Comparison of ENCODE assay signal across 1 cellular context in the genomic region with DNA sequence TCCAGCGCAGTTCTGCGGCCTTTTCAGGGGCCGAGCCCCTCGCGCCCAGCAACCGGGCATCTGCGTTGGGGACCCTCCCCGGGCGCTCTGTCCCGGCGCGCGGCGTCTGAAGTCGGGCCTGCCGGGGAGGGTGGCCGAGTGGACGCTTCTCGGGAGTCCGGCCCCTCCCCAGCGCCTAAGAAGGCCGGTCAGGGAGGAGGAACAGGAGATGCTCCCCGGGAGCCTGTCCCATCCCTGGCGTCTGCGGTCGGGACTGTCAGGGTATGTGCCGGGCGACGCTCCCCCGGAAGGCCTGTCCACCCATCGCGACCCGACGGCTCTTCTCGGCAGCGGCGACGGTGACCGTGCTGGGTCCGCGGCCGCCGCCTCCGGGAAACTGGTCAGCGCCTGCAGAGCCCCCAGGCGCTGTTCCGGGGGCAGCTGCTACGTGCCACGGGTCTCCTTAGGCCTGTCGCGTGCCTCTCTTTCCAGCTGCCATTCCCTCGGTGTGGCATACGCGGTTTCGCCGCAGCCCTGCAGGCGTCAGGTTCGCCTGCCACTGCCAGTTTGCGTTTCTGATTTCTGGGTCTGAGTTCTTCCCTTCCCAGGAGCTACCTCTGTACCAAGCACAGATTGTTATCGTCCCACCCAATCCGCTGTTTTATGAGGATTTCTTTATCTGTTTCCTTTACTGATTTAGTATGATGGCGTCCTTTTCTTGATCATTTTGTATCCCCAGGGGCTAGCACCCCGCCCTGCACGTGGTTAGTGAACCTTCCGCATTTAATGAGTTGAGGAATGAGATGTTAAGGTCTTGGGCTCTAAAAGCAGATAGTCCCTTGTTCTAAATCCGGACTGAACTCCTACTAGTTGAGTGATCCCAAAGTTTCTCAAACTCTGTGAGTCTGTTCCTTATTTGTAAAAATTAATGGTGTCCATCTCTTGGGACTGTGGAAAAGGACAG.
A peak's percentile ranks its signal among the peaks of the same experiment; 100 is the strongest.
TF ChIP-seq lines count a peak whose summit lies in the region.

No MANE protein-coding gene starts in this region.

TF ChIP-seq in HepG2, 621 proteins besides CTCF, POLR2A, EP300 and RAD21 (continues in another document):
- TF ChIP-seq, protein P1, sequence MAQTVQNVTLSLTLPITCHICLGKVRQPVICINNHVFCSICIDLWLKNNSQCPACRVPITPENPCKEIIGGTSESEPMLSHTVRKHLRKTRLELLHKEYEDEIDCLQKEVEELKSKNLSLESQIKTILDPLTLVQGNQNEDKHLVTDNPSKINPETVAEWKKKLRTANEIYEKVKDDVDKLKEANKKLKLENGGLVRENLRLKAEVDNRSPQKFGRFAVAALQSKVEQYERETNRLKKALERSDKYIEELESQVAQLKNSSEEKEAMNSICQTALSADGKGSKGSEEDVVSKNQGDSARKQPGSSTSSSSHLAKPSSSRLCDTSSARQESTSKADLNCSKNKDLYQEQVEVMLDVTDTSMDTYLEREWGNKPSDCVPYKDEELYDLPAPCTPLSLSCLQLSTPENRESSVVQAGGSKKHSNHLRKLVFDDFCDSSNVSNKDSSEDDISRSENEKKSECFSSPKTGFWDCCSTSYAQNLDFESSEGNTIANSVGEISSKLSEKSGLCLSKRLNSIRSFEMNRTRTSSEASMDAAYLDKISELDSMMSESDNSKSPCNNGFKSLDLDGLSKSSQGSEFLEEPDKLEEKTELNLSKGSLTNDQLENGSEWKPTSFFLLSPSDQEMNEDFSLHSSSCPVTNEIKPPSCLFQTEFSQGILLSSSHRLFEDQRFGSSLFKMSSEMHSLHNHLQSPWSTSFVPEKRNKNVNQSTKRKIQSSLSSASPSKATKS (CRISPR knock-in tag; IDR thresholded peaks at IDR 0.05): no peak
- TF ChIP-seq, protein P2, sequence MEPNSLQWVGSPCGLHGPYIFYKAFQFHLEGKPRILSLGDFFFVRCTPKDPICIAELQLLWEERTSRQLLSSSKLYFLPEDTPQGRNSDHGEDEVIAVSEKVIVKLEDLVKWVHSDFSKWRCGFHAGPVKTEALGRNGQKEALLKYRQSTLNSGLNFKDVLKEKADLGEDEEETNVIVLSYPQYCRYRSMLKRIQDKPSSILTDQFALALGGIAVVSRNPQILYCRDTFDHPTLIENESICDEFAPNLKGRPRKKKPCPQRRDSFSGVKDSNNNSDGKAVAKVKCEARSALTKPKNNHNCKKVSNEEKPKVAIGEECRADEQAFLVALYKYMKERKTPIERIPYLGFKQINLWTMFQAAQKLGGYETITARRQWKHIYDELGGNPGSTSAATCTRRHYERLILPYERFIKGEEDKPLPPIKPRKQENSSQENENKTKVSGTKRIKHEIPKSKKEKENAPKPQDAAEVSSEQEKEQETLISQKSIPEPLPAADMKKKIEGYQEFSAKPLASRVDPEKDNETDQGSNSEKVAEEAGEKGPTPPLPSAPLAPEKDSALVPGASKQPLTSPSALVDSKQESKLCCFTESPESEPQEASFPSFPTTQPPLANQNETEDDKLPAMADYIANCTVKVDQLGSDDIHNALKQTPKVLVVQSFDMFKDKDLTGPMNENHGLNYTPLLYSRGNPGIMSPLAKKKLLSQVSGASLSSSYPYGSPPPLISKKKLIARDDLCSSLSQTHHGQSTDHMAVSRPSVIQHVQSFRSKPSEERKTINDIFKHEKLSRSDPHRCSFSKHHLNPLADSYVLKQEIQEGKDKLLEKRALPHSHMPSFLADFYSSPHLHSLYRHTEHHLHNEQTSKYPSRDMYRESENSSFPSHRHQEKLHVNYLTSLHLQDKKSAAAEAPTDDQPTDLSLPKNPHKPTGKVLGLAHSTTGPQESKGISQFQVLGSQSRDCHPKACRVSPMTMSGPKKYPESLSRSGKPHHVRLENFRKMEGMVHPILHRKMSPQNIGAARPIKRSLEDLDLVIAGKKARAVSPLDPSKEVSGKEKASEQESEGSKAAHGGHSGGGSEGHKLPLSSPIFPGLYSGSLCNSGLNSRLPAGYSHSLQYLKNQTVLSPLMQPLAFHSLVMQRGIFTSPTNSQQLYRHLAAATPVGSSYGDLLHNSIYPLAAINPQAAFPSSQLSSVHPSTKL (CRISPR knock-in tag; IDR thresholded peaks at IDR 0.05): peak; percentile 16; the same call in 1 of the 2 replicates
- TF ChIP-seq, protein P3, sequence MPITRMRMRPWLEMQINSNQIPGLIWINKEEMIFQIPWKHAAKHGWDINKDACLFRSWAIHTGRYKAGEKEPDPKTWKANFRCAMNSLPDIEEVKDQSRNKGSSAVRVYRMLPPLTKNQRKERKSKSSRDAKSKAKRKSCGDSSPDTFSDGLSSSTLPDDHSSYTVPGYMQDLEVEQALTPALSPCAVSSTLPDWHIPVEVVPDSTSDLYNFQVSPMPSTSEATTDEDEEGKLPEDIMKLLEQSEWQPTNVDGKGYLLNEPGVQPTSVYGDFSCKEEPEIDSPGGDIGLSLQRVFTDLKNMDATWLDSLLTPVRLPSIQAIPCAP (CRISPR knock-in tag; IDR thresholded peaks at IDR 0.05; ENCODE audit: low read depth): no peak
- TF ChIP-seq ZNF589 (CRISPR knock-in tag; conservative IDR thresholded peaks at IDR 0.05) (no peak), TBP (CRISPR knock-in tag; IDR thresholded peaks at IDR 0.05) (no peak), HNRNPUL1 (IDR thresholded peaks at IDR 0.05; ENCODE audit: low read depth, low read length) (no peak), REXO4 (CRISPR knock-in tag; IDR thresholded peaks at IDR 0.05; ENCODE audit: borderline replicate concordance) (no peak), ZNF451 (CRISPR knock-in tag; IDR thresholded peaks at IDR 0.05) (no peak), RELA (CRISPR knock-in tag; IDR thresholded peaks at IDR 0.05) (no peak), KAT8 (CRISPR knock-in tag; IDR thresholded peaks at IDR 0.05) (no peak; the same call in 1 of the 2 replicates), DMAP1 (CRISPR knock-in tag; IDR thresholded peaks at IDR 0.05) (peak; percentile 55; the same call in 1 of the 2 replicates), THAP11 (CRISPR knock-in tag; IDR thresholded peaks at IDR 0.05) (no peak), SMYD3 (CRISPR knock-in tag; IDR thresholded peaks at IDR 0.05) (0 out of 2 replicates have a peak, but pooled peaks have one; percentile 26), KDM6A (CRISPR knock-in tag; IDR thresholded peaks at IDR 0.05; ENCODE audit: low read depth) (no peak), ZBTB7B (CRISPR knock-in tag; IDR thresholded peaks at IDR 0.05) (peak; percentile 37; the same call in 1 of the 2 replicates), KLF6 (CRISPR knock-in tag; IDR thresholded peaks at IDR 0.05) (no peak), ZNF101 (CRISPR knock-in tag; IDR thresholded peaks at IDR 0.05; ENCODE audit: borderline replicate concordance, low read depth) (no peak), ZNF883 (CRISPR knock-in tag; IDR thresholded peaks at IDR 0.05; ENCODE audit: not compliant biosample characterization) (peak; percentile 51), FOXJ3 (CRISPR knock-in tag; IDR thresholded peaks at IDR 0.05; ENCODE audit: borderline replicate concordance) (peak; percentile 31; the same call in 1 of the 2 replicates), ZFP90 (CRISPR knock-in tag; IDR thresholded peaks at IDR 0.05; ENCODE audit: borderline replicate concordance) (no peak; the same call in 1 of the 2 replicates), ZNF225 (CRISPR knock-in tag; IDR thresholded peaks at IDR 0.05) (no peak)
- TF ChIP-seq, protein P4, sequence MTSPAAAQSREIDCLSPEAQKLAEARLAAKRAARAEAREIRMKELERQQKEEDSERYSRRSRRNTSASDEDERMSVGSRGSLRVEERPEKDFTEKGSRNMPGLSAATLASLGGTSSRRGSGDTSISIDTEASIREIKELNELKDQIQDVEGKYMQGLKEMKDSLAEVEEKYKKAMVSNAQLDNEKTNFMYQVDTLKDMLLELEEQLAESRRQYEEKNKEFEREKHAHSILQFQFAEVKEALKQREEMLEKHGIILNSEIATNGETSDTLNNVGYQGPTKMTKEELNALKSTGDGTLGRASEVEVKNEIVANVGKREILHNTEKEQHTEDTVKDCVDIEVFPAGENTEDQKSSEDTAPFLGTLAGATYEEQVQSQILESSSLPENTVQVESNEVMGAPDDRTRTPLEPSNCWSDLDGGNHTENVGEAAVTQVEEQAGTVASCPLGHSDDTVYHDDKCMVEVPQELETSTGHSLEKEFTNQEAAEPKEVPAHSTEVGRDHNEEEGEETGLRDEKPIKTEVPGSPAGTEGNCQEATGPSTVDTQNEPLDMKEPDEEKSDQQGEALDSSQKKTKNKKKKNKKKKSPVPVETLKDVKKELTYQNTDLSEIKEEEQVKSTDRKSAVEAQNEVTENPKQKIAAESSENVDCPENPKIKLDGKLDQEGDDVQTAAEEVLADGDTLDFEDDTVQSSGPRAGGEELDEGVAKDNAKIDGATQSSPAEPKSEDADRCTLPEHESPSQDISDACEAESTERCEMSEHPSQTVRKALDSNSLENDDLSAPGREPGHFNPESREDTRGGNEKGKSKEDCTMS (CRISPR knock-in tag; conservative IDR thresholded peaks at IDR 0.05): no peak
- TF ChIP-seq, protein P5, sequence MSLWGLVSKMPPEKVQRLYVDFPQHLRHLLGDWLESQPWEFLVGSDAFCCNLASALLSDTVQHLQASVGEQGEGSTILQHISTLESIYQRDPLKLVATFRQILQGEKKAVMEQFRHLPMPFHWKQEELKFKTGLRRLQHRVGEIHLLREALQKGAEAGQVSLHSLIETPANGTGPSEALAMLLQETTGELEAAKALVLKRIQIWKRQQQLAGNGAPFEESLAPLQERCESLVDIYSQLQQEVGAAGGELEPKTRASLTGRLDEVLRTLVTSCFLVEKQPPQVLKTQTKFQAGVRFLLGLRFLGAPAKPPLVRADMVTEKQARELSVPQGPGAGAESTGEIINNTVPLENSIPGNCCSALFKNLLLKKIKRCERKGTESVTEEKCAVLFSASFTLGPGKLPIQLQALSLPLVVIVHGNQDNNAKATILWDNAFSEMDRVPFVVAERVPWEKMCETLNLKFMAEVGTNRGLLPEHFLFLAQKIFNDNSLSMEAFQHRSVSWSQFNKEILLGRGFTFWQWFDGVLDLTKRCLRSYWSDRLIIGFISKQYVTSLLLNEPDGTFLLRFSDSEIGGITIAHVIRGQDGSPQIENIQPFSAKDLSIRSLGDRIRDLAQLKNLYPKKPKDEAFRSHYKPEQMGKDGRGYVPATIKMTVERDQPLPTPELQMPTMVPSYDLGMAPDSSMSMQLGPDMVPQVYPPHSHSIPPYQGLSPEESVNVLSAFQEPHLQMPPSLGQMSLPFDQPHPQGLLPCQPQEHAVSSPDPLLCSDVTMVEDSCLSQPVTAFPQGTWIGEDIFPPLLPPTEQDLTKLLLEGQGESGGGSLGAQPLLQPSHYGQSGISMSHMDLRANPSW (CRISPR knock-in tag; IDR thresholded peaks at IDR 0.05; ENCODE audit: borderline replicate concordance): no peak
- TF ChIP-seq, protein P6, sequence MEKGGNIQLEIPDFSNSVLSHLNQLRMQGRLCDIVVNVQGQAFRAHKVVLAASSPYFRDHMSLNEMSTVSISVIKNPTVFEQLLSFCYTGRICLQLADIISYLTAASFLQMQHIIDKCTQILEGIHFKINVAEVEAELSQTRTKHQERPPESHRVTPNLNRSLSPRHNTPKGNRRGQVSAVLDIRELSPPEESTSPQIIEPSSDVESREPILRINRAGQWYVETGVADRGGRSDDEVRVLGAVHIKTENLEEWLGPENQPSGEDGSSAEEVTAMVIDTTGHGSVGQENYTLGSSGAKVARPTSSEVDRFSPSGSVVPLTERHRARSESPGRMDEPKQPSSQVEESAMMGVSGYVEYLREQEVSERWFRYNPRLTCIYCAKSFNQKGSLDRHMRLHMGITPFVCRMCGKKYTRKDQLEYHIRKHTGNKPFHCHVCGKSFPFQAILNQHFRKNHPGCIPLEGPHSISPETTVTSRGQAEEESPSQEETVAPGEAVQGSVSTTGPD (CRISPR knock-in tag; IDR thresholded peaks at IDR 0.05): no peak
- TF ChIP-seq, protein P7, sequence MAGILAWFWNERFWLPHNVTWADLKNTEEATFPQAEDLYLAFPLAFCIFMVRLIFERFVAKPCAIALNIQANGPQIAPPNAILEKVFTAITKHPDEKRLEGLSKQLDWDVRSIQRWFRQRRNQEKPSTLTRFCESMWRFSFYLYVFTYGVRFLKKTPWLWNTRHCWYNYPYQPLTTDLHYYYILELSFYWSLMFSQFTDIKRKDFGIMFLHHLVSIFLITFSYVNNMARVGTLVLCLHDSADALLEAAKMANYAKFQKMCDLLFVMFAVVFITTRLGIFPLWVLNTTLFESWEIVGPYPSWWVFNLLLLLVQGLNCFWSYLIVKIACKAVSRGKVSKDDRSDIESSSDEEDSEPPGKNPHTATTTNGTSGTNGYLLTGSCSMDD (CRISPR knock-in tag; IDR thresholded peaks at IDR 0.05): no peak
- TF ChIP-seq, protein P8, sequence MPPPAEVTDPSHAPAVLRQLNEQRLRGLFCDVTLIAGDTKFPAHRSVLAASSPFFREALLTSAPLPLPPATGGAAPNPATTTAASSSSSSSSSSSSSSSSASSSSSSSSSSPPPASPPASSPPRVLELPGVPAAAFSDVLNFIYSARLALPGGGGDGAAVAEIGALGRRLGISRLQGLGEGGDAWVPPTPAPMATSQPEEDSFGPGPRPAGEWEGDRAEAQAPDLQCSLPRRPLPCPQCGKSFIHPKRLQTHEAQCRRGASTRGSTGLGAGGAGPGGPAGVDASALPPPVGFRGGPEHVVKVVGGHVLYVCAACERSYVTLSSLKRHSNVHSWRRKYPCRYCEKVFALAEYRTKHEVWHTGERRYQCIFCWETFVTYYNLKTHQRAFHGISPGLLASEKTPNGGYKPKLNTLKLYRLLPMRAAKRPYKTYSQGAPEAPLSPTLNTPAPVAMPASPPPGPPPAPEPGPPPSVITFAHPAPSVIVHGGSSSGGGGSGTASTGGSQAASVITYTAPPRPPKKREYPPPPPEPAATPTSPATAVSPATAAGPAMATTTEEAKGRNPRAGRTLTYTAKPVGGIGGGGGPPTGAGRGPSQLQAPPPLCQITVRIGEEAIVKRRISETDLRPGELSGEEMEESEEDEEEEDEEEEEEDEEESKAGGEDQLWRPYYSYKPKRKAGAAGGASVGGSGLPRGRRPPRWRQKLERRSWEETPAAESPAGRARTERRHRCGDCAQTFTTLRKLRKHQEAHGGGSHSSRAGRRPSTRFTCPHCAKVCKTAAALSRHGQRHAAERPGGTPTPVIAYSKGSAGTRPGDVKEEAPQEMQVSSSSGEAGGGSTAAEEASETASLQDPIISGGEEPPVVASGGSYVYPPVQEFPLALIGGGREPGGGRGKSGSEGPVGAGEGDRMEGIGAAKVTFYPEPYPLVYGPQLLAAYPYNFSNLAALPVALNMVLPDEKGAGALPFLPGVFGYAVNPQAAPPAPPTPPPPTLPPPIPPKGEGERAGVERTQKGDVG (CRISPR knock-in tag; IDR thresholded peaks at IDR 0.05; ENCODE audit: borderline replicate concordance): no peak
- TF ChIP-seq, protein P9, sequence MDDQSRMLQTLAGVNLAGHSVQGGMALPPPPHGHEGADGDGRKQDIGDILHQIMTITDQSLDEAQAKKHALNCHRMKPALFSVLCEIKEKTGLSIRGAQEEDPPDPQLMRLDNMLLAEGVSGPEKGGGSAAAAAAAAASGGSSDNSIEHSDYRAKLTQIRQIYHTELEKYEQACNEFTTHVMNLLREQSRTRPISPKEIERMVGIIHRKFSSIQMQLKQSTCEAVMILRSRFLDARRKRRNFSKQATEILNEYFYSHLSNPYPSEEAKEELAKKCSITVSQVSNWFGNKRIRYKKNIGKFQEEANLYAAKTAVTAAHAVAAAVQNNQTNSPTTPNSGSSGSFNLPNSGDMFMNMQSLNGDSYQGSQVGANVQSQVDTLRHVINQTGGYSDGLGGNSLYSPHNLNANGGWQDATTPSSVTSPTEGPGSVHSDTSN (CRISPR knock-in tag; IDR thresholded peaks at IDR 0.05; ENCODE audit: borderline replicate concordance): no peak
